ENCODE assay signal across 8 cellular contexts in the genomic region with DNA sequence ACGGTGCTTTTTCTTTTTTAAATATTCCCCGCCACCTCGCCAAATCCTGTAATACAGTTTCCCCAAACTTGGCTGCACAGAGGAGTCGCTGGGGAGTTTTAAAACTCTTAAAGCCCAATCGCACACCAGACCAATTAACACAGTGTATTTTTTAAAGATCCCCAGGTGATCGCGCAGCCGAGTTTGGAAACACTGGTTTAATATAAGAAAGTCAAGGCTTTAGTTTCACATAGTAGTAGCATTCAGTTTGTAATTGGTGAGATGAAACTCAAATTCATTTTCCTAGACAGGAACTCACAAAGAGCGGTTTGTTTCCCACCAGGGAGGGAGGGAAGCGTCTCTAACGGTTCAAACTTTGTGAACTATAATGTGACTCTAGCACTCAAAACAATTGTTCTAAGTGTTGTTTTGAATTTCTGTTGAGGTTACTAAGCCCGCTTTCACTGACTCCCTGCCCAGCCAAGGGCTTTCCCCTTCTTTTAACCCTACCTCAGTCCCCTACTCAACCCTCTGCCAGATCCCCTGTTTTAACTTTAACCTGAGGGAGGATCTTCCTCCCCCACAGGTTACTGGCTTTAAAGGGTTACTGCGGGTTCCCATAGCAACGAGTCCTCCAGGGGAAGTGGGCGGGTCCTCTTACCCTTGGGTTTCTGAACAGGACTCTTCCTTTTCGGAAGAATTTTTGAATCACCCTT. TPM values are rescaled to one million over a fixed set of nuclear protein-coding genes. Genes with fewer than 3 reads are reported as not detected.
DNase-seq lines count a peak whose midpoint lies in the region; ATAC-seq, FAIRE-seq and TF ChIP-seq lines count a peak whose summit lies in the region.

No MANE protein-coding gene starts in this region.

- H3K4me3 Mint-ChIP-seq in CD14-positive monocyte = peak overlapping the region; percentile 78 to 94

- peak overlapping the region; percentile 50 for H3K4me3 ChIP-seq in astrocyte of the spinal cord (ENCODE audit: low read depth, low read length)

- DNase-seq in CD14-positive monocyte (ENCODE audit: low spot score) = no peak
- peak; percentile 55 for DNase-seq in KG1 (lab: John Stamatoyannopoulos, UW)
- DNase-seq in RPMI7951 (ENCODE audit: low read depth) = peak; percentile 85
- DNase-seq in astrocyte of the spinal cord (ENCODE audit: low read depth, low spot score) = peak; percentile 73
- peak; percentile 76 for DNase-seq in iPS DF 19.7 (ENCODE audit: low read depth, low spot score)
- DNase-seq in renal cortical epithelial cell (ENCODE audit: low read depth) = peak; percentile 74
- DNase-seq in D721Med (ENCODE audit: insufficient read length, low spot score) = no peak

- peaks cover 1 to 21% (median 7%) of the 10 kb centered on the region in 3 donors for H3K27me3 Mint-ChIP-seq in CD14-positive monocyte (ENCODE audit: low read depth in 3 of 3)

- peak overlapping the region in 4 of 7 donors; percentile 29 to 74 (median 44) for H3K27ac Mint-ChIP-seq in CD14-positive monocyte

- no peaks in the 10 kb centered on the region for H3K36me3 Mint-ChIP-seq in CD14-positive monocyte

- peaks cover 24% of the 10 kb centered on the region for H3K4me1 Mint-ChIP-seq in CD14-positive monocyte

- intact Hi-C loops in CD14-positive monocyte (cut with micrococcal nuclease) = no loop called here

- ATAC-seq in GM19463 (IDR thresholded peaks at IDR 0.05; ENCODE audit: unreplicated experiment) = peak; percentile 46

- H3K9me3 Mint-ChIP-seq in CD14-positive monocyte = peaks cover 0 to 4% (median 0%) of the 10 kb centered on the region in 7 donors

- no peak for FAIRE-seq in D721Med (lab: Jason Lieb, UNC)

- TF ChIP-seq CTCF in CD14-positive monocyte (IDR thresholded peaks at IDR 0.05) (no peak), astrocyte of the spinal cord (IDR thresholded peaks at IDR 0.05; ENCODE audit: low read depth, low read length) (no peak), D721Med (IDR thresholded peaks at IDR 0.05; ENCODE audit: insufficient read depth, missing control alignments) (no peak)

- in situ Hi-C loops in astrocyte of the spinal cord (cut with HindIII; ENCODE audit: low sequenced_read_pairs) = no loop called here

RNA-seq across cellular contexts. Expression of gene BTBD3, which starts 25.7 kb away (rescaled TPM):
- polyA plus RNA-seq in CD14-positive monocyte = 1 to 10 TPM; 4.4 to 5.5 TPM
- 43.7 and 45.3 TPM in 2 replicates for total RNA-seq in RPMI7951 (2014; rRNA removed; shearing (Covaris generic))
- total RNA-seq in renal cortical epithelial cell = 30.6 and 50.5 TPM in 2 replicates

Comparison
In these comparisons a context has a peak if more than half of its experiments do, and no peak if none do; other contexts are left out.
1. DNase-seq: peak in KG1 (single experiment), RPMI7951 (single experiment), astrocyte of the spinal cord (single experiment), iPS DF 19.7 (single experiment) and renal cortical epithelial cell (single experiment); none in CD14-positive monocyte (single experiment) and D721Med (single experiment).